ENCODE assay signal across 28 cellular contexts in genomic region chr22:46482311-46482710, GRCh38.
"Had no signal": no experiment of that assay in that cellular context is flagged by ENCODE, and none has a peak within 500 bp of the region (broad histone marks: within the 10 kb centered on the region; RNA-seq: fewer than 3 reads in every experiment).

No MANE protein-coding gene starts in this region.

- FAIRE-seq: astrocyte, bronchial epithelial cell, TTC549 had no signal

- H3K4me3 ChIP-seq: adrenal gland, body of pancreas had no signal

- H3K27me3 ChIP-seq: body of pancreas had no signal

- ATAC-seq: activated CD8-positive, alpha-beta T cell treated with anti-CD3 and anti-CD28 coated beads for 36 hours; activated naive CD4-positive, alpha-beta T cell treated with anti-CD3 and anti-CD28 coated beads, Interleukin-2, amount 50 U/mL, for 72 hours; body of pancreas; SK-N-SH treated with all-trans-retinoic acid at 6 μM for 48 hours had no signal

- H3K9me3 ChIP-seq: adrenal gland, body of pancreas had no signal

- H3K27ac ChIP-seq: adrenal gland, body of pancreas had no signal

- H3K4me1 ChIP-seq: adrenal gland, body of pancreas had no signal

- DNase-seq: activated CD4-positive, alpha-beta T cell treated with anti-CD3 and anti-CD28 coated beads, Interleukin-2, amount 10 ng/mL, durations not matched to agents 24 days and 14 days; activated CD4-positive, alpha-beta T cell treated with anti-CD3 and anti-CD28 coated beads, Interleukin-2, amount 50 U/mL, for 4 hours; activated CD8-positive, alpha-beta T cell treated with anti-CD3 and anti-CD28 coated beads for 36 hours; activated gamma-delta T cell treated with Interleukin-2 at 50 U/mL for 16 hours; activated naive CD4-positive, alpha-beta T cell treated with anti-CD3 and anti-CD28 coated beads for 36 hours; activated T-cell treated with anti-CD3 and anti-CD28 coated beads, Interleukin-2, amount 50 U/mL, for 24 hours; adrenal gland; body of pancreas; caudate nucleus; cerebellar nuclear complex; Kasumi-1; KG1; MM.1S; NCI-H1048; NCI-H1105 treated with DMSO at 0.1 percent for 48 hours; NCI-H1436; NCI-H1694 treated with DMSO at 0.1 percent for 48 hours; NCI-H2029; NCI-H345; NCI-H524 treated with DMSO at 0.1 percent for 48 hours; OCI-M1; SHP77; T1000 had no signal

- H3K36me3 ChIP-seq: adrenal gland had no signal
